Comparison of ENCODE assay signal across 8 cellular contexts in genomic region chr12:120639771-120640721, GRCh38.
A peak's percentile ranks its signal among the peaks of the same experiment; 100 is the strongest.
DNase-seq lines count a peak whose midpoint lies in the region.

Gene CABP1 (plus strand): TSS chr12:120640626. CDS start chr12:120640686, 60 bp downstream.

- peaks cover 60% of the 10 kb centered on the region for H3K27me3 ChIP-seq in ACC112 (ENCODE audit: insufficient read depth, low read length)

- DNase-seq in GM19238 (ENCODE audit: insufficient read length, low spot score) (peak; percentile 76), HK-2 (ENCODE audit: unreplicated experiment) (peak; percentile 16), T-helper 2 cell (peak; percentile 32 to 63 (median 41)), astrocyte of the hippocampus (ENCODE audit: low read depth, low spot score) (peak; percentile 29), left kidney (ENCODE audit: low read depth, low spot score) (peak; percentile 75), SKM-1 (lab: John Stamatoyannopoulos, UW; ENCODE audit: unreplicated experiment) (no peak)
- DNase-seq in stimulated activated CD8-positive, alpha-beta memory T cell treated with anti-CD3 and anti-CD28 coated beads, Interleukin-15, amount 100 ng/mL, for 1 hour (ENCODE audit: low read depth): peak; percentile 44

- no peak within 1 kb of the TSS for H2AFZ ChIP-seq in ACC112 (ENCODE audit: low read length, unreplicated experiment)

- no peak within 1 kb of the TSS for H3K27ac ChIP-seq in ACC112 (ENCODE audit: low read depth, low read length)

- H3K36me3 ChIP-seq in ACC112 (ENCODE audit: insufficient read depth, low read length): no peaks in the 10 kb centered on the region

- no peaks in the 10 kb centered on the region for H3K79me2 ChIP-seq in ACC112 (ENCODE audit: control insufficient read depth, insufficient read depth, low read length, unreplicated experiment)

- peak within 1 kb of the TSS; percentile 59 for H3K4me3 ChIP-seq in ACC112 (ENCODE audit: low read depth, low read length)

- no peaks in the 10 kb centered on the region for H3K4me1 ChIP-seq in ACC112 (ENCODE audit: control insufficient read depth, insufficient read depth, low read length, unreplicated experiment)
